In the genomic region with DNA sequence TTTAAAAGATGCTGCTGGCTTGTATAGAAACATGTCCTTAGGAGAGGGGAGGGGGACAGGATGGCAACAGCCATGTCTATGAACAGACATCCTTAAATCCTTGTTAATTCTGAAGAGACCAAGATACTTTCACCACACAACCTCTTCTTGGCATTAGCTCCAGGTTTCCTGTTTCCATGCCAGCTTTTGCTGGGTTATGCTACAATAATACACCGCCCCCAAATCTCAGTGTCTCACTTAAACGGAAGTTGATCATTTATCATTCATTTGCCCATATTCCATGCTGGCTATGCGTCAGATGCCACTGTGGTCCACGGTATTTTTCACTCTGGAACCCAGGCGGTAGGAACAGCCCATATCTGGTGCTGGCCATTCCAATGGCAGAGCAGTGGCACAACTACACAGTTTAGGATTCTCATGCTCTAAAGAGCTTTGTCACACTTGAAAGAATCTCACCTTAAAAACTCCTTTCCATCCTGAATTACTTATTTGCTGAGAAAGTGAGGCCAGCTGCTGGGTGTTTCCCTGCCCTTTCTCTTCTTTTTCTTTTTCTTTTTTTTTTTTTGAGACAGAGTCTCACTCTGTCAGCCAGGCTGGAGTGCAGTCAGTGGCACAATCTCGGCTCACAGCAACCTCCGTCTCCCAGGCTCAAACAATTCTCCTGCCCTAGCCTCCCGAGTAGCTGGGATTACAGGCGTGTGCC, we compare ENCODE assay signal across 10 cellular contexts. TPM values are rescaled to one million over a fixed set of nuclear protein-coding genes. Genes with fewer than 3 reads are reported as not detected.
A peak's percentile ranks its signal among the peaks of the same experiment; 100 is the strongest.
DNase-seq lines count a peak whose midpoint lies in the region; ATAC-seq and TF ChIP-seq lines count a peak whose summit lies in the region.
"Had no signal": no experiment of that assay in that cellular context is flagged by ENCODE, and none has a peak within 500 bp of the region (broad histone marks: within the 10 kb centered on the region; RNA-seq: fewer than 3 reads in every experiment).

No MANE protein-coding gene starts in this region.

- POLR2A ChIA-PET in activated CD8-positive, alpha-beta T cell treated with anti-CD3 and anti-CD28 coated beads for 36 hours (lab: Charles Lee), result interaction anchor here (1.1 kb wide), 1 partner anchor 11 kb away, joined by 4 read pairs; no protein-coding TSS in a partner anchor

- peaks cover 39% of the 10 kb centered on the region for H3K4me1 Mint-ChIP-seq in activated naive CD4-positive, alpha-beta T cell treated with anti-CD3 and anti-CD28 coated beads for 36 hours (ENCODE audit: low read depth)
- H3K4me1 Mint-ChIP-seq in activated CD8-positive, alpha-beta T cell treated with anti-CD3 and anti-CD28 coated beads for 36 hours (ENCODE audit: low read depth), result peaks cover 36% of the 10 kb centered on the region

- no peak for TF ChIP-seq CTCF in activated CD8-positive, alpha-beta T cell treated with anti-CD3 and anti-CD28 coated beads for 36 hours (IDR thresholded peaks at IDR 0.05)
- no peak for TF ChIP-seq CTCF in tibial artery (IDR thresholded peaks at IDR 0.05)

- ATAC-seq in activated CD8-positive, alpha-beta T cell treated with anti-CD3 and anti-CD28 coated beads for 36 hours, result no peak
- no peak for ATAC-seq in HG02763 (IDR thresholded peaks at IDR 0.05; ENCODE audit: unreplicated experiment)

- peaks cover 10% of the 10 kb centered on the region for H3K9me3 Mint-ChIP-seq in activated naive CD4-positive, alpha-beta T cell treated with anti-CD3 and anti-CD28 coated beads for 36 hours
- peaks cover 5% of the 10 kb centered on the region for H3K9me3 Mint-ChIP-seq in activated CD8-positive, alpha-beta T cell treated with anti-CD3 and anti-CD28 coated beads for 36 hours

- no peak overlapping the region for H3K4me3 ChIP-seq in tibial artery

- no peaks in the 10 kb centered on the region for H3K27me3 ChIP-seq in layer of hippocampus (ENCODE audit: control insufficient read depth, insufficient read depth, low read length)
- H3K27me3 ChIP-seq in tibial artery, result no peaks in the 10 kb centered on the region
- H3K27me3 ChIP-seq: BE2C, heart left ventricle had no signal

- no peaks in the 10 kb centered on the region for H3K36me3 ChIP-seq in tibial artery
- H3K36me3 ChIP-seq: BE2C, heart left ventricle had no signal

- CTCF ChIA-PET in activated naive CD4-positive, alpha-beta T cell treated with anti-CD3 and anti-CD28 coated beads for 36 hours (lab: Charles Lee), result interaction anchor here (0.8 to 2.8 kb wide), 4 partner anchors 9 to 182 kb away, joined by 3 to 21 read pairs (median 4); no protein-coding TSS in a partner anchor
- CTCF ChIA-PET in activated CD8-positive, alpha-beta T cell treated with anti-CD3 and anti-CD28 coated beads for 36 hours (lab: Charles Lee), result interaction anchor here (0.7 to 1.3 kb wide), 2 partner anchors 30 to 87 kb away, joined by 3 to 4 read pairs; no protein-coding TSS in a partner anchor

- DNase-seq in activated naive CD4-positive, alpha-beta T cell treated with anti-CD3 and anti-CD28 coated beads for 36 hours, result no peak
- no peak for DNase-seq in activated naive CD4-positive, alpha-beta T cell treated with Interleukin-2 at 50 U/mL for 16 hours
- DNase-seq in activated CD8-positive, alpha-beta T cell treated with anti-CD3 and anti-CD28 coated beads for 36 hours, result no peak
- no peak for DNase-seq in substantia nigra (lab: John Stamatoyannopoulos, UW)
- DNase-seq in NCI-H2081 treated with DMSO at 0.1 percent for 48 hours (lab: John Stamatoyannopoulos, UW), result no peak
- DNase-seq in tibial artery, result no peak
- DNase-seq: BE2C had no signal

- peaks cover 5% of the 10 kb centered on the region for H3K36me3 Mint-ChIP-seq in activated naive CD4-positive, alpha-beta T cell treated with anti-CD3 and anti-CD28 coated beads for 36 hours (ENCODE audit: low read depth)
- peaks cover 7% of the 10 kb centered on the region for H3K36me3 Mint-ChIP-seq in activated CD8-positive, alpha-beta T cell treated with anti-CD3 and anti-CD28 coated beads for 36 hours (ENCODE audit: low read depth)

- H3K27ac Mint-ChIP-seq in activated naive CD4-positive, alpha-beta T cell treated with anti-CD3 and anti-CD28 coated beads for 36 hours, result peak overlapping the region; percentile 95
- H3K27ac Mint-ChIP-seq in activated CD8-positive, alpha-beta T cell treated with anti-CD3 and anti-CD28 coated beads for 36 hours, result peak overlapping the region; percentile 86

- intact Hi-C loops in activated naive CD4-positive, alpha-beta T cell treated with anti-CD3 and anti-CD28 coated beads for 36 hours (cut with micrococcal nuclease), result loop anchor here (1.0 to 10.0 kb wide), 3 partner anchors 9 to 705 kb away; no protein-coding TSS in a partner anchor
- intact Hi-C loops in activated CD8-positive, alpha-beta T cell treated with anti-CD3 and anti-CD28 coated beads for 36 hours (cut with micrococcal nuclease), result loop anchor here (2.0 kb wide), 1 partner anchor 37 kb away; no protein-coding TSS in a partner anchor
- intact Hi-C loops in tibial artery (cut with DNase I; ENCODE audit: low total_unique reads), result no loop called here

- peak overlapping the region; percentile 19 for H3K4me3 Mint-ChIP-seq in activated naive CD4-positive, alpha-beta T cell treated with anti-CD3 and anti-CD28 coated beads for 36 hours
- no peak overlapping the region for H3K4me3 Mint-ChIP-seq in activated CD8-positive, alpha-beta T cell treated with anti-CD3 and anti-CD28 coated beads for 36 hours

- H3K4me1 ChIP-seq in tibial artery, result peaks cover 0 to 17% (median 14%) of the 10 kb centered on the region in 4 donors
- H3K4me1 ChIP-seq: BE2C had no signal

- H3K9me3 ChIP-seq in tibial artery, result no peaks in the 10 kb centered on the region
- H3K9me3 ChIP-seq: BE2C, heart left ventricle had no signal

- H3K27ac ChIP-seq in layer of hippocampus (ENCODE audit: low read depth, low read length), result peak overlapping the region; percentile 13
- H3K27ac ChIP-seq in substantia nigra (ENCODE audit: low read depth, low read length, poor library complexity, severe bottlenecking), result peak overlapping the region; percentile 4
- H3K27ac ChIP-seq in tibial artery, result no peak overlapping the region

- H3K27me3 Mint-ChIP-seq in activated naive CD4-positive, alpha-beta T cell treated with anti-CD3 and anti-CD28 coated beads for 36 hours (ENCODE audit: low read depth), result no peaks in the 10 kb centered on the region
- no peaks in the 10 kb centered on the region for H3K27me3 Mint-ChIP-seq in activated CD8-positive, alpha-beta T cell treated with anti-CD3 and anti-CD28 coated beads for 36 hours

RNA-seq across cellular contexts. Expression of a gene that starts 3.7 kb away (rescaled TPM):
- total RNA-seq in activated naive CD4-positive, alpha-beta T cell treated with anti-CD3 and anti-CD28 coated beads for 36 hours, result 10 to 100 TPM; 74.1 to 75.6 TPM
- total RNA-seq in activated CD8-positive, alpha-beta T cell treated with anti-CD3 and anti-CD28 coated beads for 36 hours, result 10 to 100 TPM; 69.2 to 70.2 TPM

RNA-seq across cellular contexts. Expression of a gene that starts 39.1 kb away (rescaled TPM):
- total RNA-seq in activated naive CD4-positive, alpha-beta T cell treated with anti-CD3 and anti-CD28 coated beads for 36 hours, result 10 to 100 TPM; 19.6 to 20.3 TPM
- total RNA-seq in activated CD8-positive, alpha-beta T cell treated with anti-CD3 and anti-CD28 coated beads for 36 hours, result 10 to 100 TPM; 20.2 to 21.3 TPM

Comparison
In these comparisons a context has a peak if more than half of its experiments do, and no peak if none do; other contexts are left out.
1. H3K27ac ChIP-seq: peak in layer of hippocampus (single experiment) and substantia nigra (single experiment); none in tibial artery (0 of 2).